ENCODE assay signal across 23 cellular contexts in genomic region chr1:204149107-204149506, GRCh38. TPM values are rescaled to one million over a fixed set of nuclear protein-coding genes. Genes with fewer than 3 reads are reported as not detected.
DNase-seq lines count a peak whose midpoint lies in the region; ATAC-seq and TF ChIP-seq lines count a peak whose summit lies in the region.
"Had no signal": no experiment of that assay in that cellular context is flagged by ENCODE, and none has a peak within 500 bp of the region (broad histone marks: within the 10 kb centered on the region; RNA-seq: fewer than 3 reads in every experiment).

No MANE protein-coding gene starts in this region.

- CTCF ChIA-PET in HCT116 (lab: Charles Lee) (interaction anchor here (4.3 kb wide), 1 partner anchor 13 kb away, joined by 18 read pairs; no protein-coding TSS in a partner anchor), A673 (lab: Charles Lee) (no interaction called here)

- in situ Hi-C loops in T47D (cut with HindIII; ENCODE audit: low pct_unique_long_range_greater_than_20kb, low sequenced_read_pairs) = loop anchor here (25.0 kb wide), 1 partner anchor 287 kb away; the partner anchor contains the start of gene SNRPE

- no peak for TF ChIP-seq POLR2A in HCT116 (IDR thresholded peaks at IDR 0.05; ENCODE audit: borderline replicate concordance, extremely low read depth, insufficient read depth, insufficient read length)
- TF ChIP-seq POLR2A in prostate gland (IDR thresholded peaks at IDR 0.05) = no peak

- RAD21 ChIA-PET in HCT116 (lab: Charles Lee; ENCODE audit: low non-redundant PET in 1 of 2, low total read pairs in 2 of 2, uncharacterized antibody in 2 of 2, unreplicated experiment in 2 of 2) = no interaction called here

- no peak for DNase-seq in CD4-positive, CD25-positive, alpha-beta regulatory T cell
- DNase-seq in HCT116 (ENCODE audit: low read depth, low spot score) (no peak), T47D (ENCODE audit: low read depth in 1 of 2, low spot score in 1 of 2) (peak; percentile 68 to 90), prostate gland (ENCODE audit: low spot score) (peak; percentile 46), A673 (ENCODE audit: low spot score) (no peak), NCI-H524 (lab: John Stamatoyannopoulos, UW) (no peak)
- no peak for DNase-seq in NK-92 treated with Interleukin-12 subunit alpha and Interleukin-12 subunit beta, amount 100 ng/mL, for 24 hours (lab: John Stamatoyannopoulos, UW)
- DNase-seq: activated CD4-positive, alpha-beta T cell treated with anti-CD3 and anti-CD28 coated beads for 1 hour; activated effector memory CD4-positive, alpha-beta T cell treated with anti-CD3 and anti-CD28 coated beads, Interleukin-2, amount 50 U/mL, for 16 hours; adrenal gland; effector CD4-positive, alpha-beta T cell; Karpas-422; NCI-H2081 treated with DMSO at 0.1 percent for 48 hours; NCI-H446; occipital lobe; T-cell had no signal

- H3K9ac ChIP-seq in HCT116 (ENCODE audit: low read length) = no peak overlapping the region

- intact Hi-C loops in HCT116 (cut with micrococcal nuclease) (no loop called here), prostate gland (cut with DNase I) (no loop called here), A673 (cut with micrococcal nuclease; ENCODE audit: unreplicated experiment) (no loop called here)

- H3K4me3 ChIP-seq in CD4-positive, CD25-positive, alpha-beta regulatory T cell (ENCODE audit: low read depth, low read length) = no peak overlapping the region
- H3K4me3 ChIP-seq in HCT116 (replicated peaks in 1 of 2; ENCODE audit: low read depth in 1 of 2, low read length in 2 of 2) (no peak overlapping the region), prostate gland (no peak overlapping the region), A673 (ENCODE audit: low read depth, low read length, poor library complexity, severe bottlenecking) (no peak overlapping the region)
- H3K4me3 ChIP-seq: adrenal gland, SJSA1, smooth muscle cell had no signal

- peaks cover 9% of the 10 kb centered on the region for H3K4me1 ChIP-seq in CD4-positive, CD25-positive, alpha-beta regulatory T cell (ENCODE audit: control insufficient read depth, insufficient read depth, low read length, poor library complexity, severe bottlenecking)
- H3K4me1 ChIP-seq in HCT116 (ENCODE audit: control insufficient read depth in 1 of 2, insufficient read depth in 2 of 2, low read length in 2 of 2) (peaks cover 8 to 27% of the 10 kb centered on the region in 2 experiments), prostate gland (replicated peaks) (peaks cover 3% of the 10 kb centered on the region), A673 (ENCODE audit: insufficient read depth, low read length, poor library complexity, severe bottlenecking) (peaks cover 6% of the 10 kb centered on the region)

- no peak overlapping the region for H3K27ac Mint-ChIP-seq in CD4-positive, CD25-positive, alpha-beta regulatory T cell
- H3K27ac Mint-ChIP-seq: stimulated activated effector memory CD8-positive, alpha-beta T cell treated with anti-CD3 and anti-CD28 coated beads, Interleukin-12 subunit alpha, Interleukin-12 subunit beta, amount 100 ng/mL, for 72 hours had no signal

- H3K79me2 ChIP-seq in HCT116 (ENCODE audit: insufficient read depth, low read length) = no peaks in the 10 kb centered on the region

- TF ChIP-seq CTCF in HCT116 (IDR thresholded peaks at IDR 0.05 in 2 of 3, conservative IDR thresholded peaks at IDR 0.05 in 1 of 3; ENCODE audit: borderline replicate concordance in 1 of 3, insufficient read depth in 1 of 3, low read depth in 2 of 3, low read length in 2 of 3) (no peak), prostate gland (IDR thresholded peaks at IDR 0.05) (no peak), A673 (conservative IDR thresholded peaks at IDR 0.05; ENCODE audit: low read depth, low read length) (no peak)

- POLR2A ChIA-PET in HCT116 (lab: Charles Lee) (no interaction called here), A673 (lab: Charles Lee; ENCODE audit: low non-redundant PET) (no interaction called here)

- H3K36me3 ChIP-seq in CD4-positive, CD25-positive, alpha-beta regulatory T cell (ENCODE audit: control insufficient read depth, insufficient read depth, low read length) = no peaks in the 10 kb centered on the region
- H3K36me3 ChIP-seq in HCT116 (ENCODE audit: control insufficient read depth in 1 of 2, insufficient read depth in 2 of 2, low read length in 2 of 2) = no peaks in the 10 kb centered on the region
- H3K36me3 ChIP-seq in prostate gland = no peaks in the 10 kb centered on the region
- H3K36me3 ChIP-seq in A673 (ENCODE audit: insufficient read depth, low read length, poor library complexity, severe bottlenecking) = no peaks in the 10 kb centered on the region
- H3K36me3 ChIP-seq: adrenal gland had no signal

- no peaks in the 10 kb centered on the region for H3K9me2 ChIP-seq in HCT116 (ENCODE audit: insufficient read depth)

- peaks cover 0 to 2% (median 0%) of the 10 kb centered on the region in 7 donors for H3K9me3 Mint-ChIP-seq in CD4-positive, CD25-positive, alpha-beta regulatory T cell
- H3K9me3 Mint-ChIP-seq: stimulated activated effector memory CD8-positive, alpha-beta T cell treated with anti-CD3 and anti-CD28 coated beads, Interleukin-12 subunit alpha, Interleukin-12 subunit beta, amount 100 ng/mL, for 72 hours; T-cell had no signal

- peak overlapping the region in 3 of 4 donors; percentile 11 to 78 (median 38) for H3K4me3 Mint-ChIP-seq in CD4-positive, CD25-positive, alpha-beta regulatory T cell
- H3K4me3 Mint-ChIP-seq: stimulated activated effector memory CD8-positive, alpha-beta T cell treated with anti-CD3 and anti-CD28 coated beads, Interleukin-12 subunit alpha, Interleukin-12 subunit beta, amount 100 ng/mL, for 72 hours had no signal

- H3K9me3 ChIP-seq in CD4-positive, CD25-positive, alpha-beta regulatory T cell (ENCODE audit: control insufficient read depth in 2 of 2, low read length in 2 of 2) = no peaks in the 10 kb centered on the region
- H3K9me3 ChIP-seq in HCT116 (ENCODE audit: control insufficient read depth in 1 of 2, insufficient read depth in 1 of 2, low read depth in 1 of 2, low read length in 2 of 2) (no peaks in the 10 kb centered on the region), prostate gland (no peaks in the 10 kb centered on the region), A673 (ENCODE audit: low read depth, low read length, poor library complexity, severe bottlenecking) (no peaks in the 10 kb centered on the region)
- H3K9me3 ChIP-seq: adrenal gland, SJSA1 had no signal

- H3K4me2 ChIP-seq in HCT116 (ENCODE audit: low read length) = no peak overlapping the region
- H3K4me2 ChIP-seq: smooth muscle cell had no signal

- no peak overlapping the region for H2AFZ ChIP-seq in HCT116 (ENCODE audit: low read depth, low read length, poor library complexity, severe bottlenecking)

- ATAC-seq in CD4-positive, CD25-positive, alpha-beta regulatory T cell (ENCODE audit: low read depth in 2 of 2) = no peak
- ATAC-seq in HCT116 = no peak
- ATAC-seq: Panc1; stimulated activated effector memory CD8-positive, alpha-beta T cell treated with anti-CD3 and anti-CD28 coated beads, Interleukin-12 subunit alpha, Interleukin-12 subunit beta, amount 100 ng/mL, for 72 hours; T-cell had no signal

- no peak overlapping the region for H3K27ac ChIP-seq in CD4-positive, CD25-positive, alpha-beta regulatory T cell (ENCODE audit: insufficient read depth, low read length, poor library complexity, severe bottlenecking)
- H3K27ac ChIP-seq in HCT116 (ENCODE audit: low read depth, low read length) (no peak overlapping the region), prostate gland (no peak overlapping the region), A673 (ENCODE audit: low read depth, low read length, poor library complexity, severe bottlenecking) (no peak overlapping the region)
- H3K27ac ChIP-seq: SJSA1 had no signal

- TF ChIP-seq RAD21 in HCT116 (IDR thresholded peaks at IDR 0.05; ENCODE audit: low read depth) = no peak

- BruUV-seq in HCT116 (replicated peaks; lab: Mats Ljungman, UMichigan) (TSS peak; percentile 29), A673 (replicated peaks; lab: Mats Ljungman, UMichigan) (no TSS peak)

- no peaks in the 10 kb centered on the region for H4K20me1 ChIP-seq in HCT116 (ENCODE audit: insufficient read depth)

- H3K4me1 Mint-ChIP-seq in CD4-positive, CD25-positive, alpha-beta regulatory T cell = peaks cover 0 to 18% (median 4%) of the 10 kb centered on the region in 4 donors

- no peaks in the 10 kb centered on the region for H3K27me3 ChIP-seq in CD4-positive, CD25-positive, alpha-beta regulatory T cell (ENCODE audit: control insufficient read depth, insufficient read depth, low read length)
- H3K27me3 ChIP-seq in HCT116 (ENCODE audit: insufficient read depth, low read length) (no peaks in the 10 kb centered on the region), prostate gland (replicated peaks; ENCODE audit: insufficient read depth) (no peaks in the 10 kb centered on the region), A673 (replicated peaks; ENCODE audit: insufficient read depth, low read depth, low read length, poor library complexity) (no peaks in the 10 kb centered on the region)
- H3K27me3 ChIP-seq: adrenal gland, SJSA1 had no signal

- H3K27me3 Mint-ChIP-seq in CD4-positive, CD25-positive, alpha-beta regulatory T cell = peaks cover 22% of the 10 kb centered on the region

- H3K36me3 Mint-ChIP-seq in CD4-positive, CD25-positive, alpha-beta regulatory T cell = no peaks in the 10 kb centered on the region
- H3K36me3 Mint-ChIP-seq: T-cell had no signal

- 57% methylated on average over 2 of the region's 2 CpGs for WGBS in prostate gland

TF ChIP-seq in HCT116, 20 proteins besides CTCF, POLR2A, EP300 and RAD21 (continues in another document):
- TF ChIP-seq SP1 (IDR thresholded peaks at IDR 0.05; ENCODE audit: low read depth) (no peak), TCF7L2 (IDR thresholded peaks at IDR 0.05; ENCODE audit: borderline replicate concordance, extremely low read depth, insufficient read depth, insufficient read length) (no peak), ELF1 (IDR thresholded peaks at IDR 0.05; ENCODE audit: borderline replicate concordance, low read depth) (no peak)

RNA-seq across cellular contexts. Expression of gene ETNK2, which starts 2.7 kb away (rescaled TPM):
- 3.0 TPM for total RNA-seq in CD4-positive, CD25-positive, alpha-beta regulatory T cell
- polyA plus RNA-seq in CD4-positive, CD25-positive, alpha-beta regulatory T cell = 1 to 10 TPM in 2 of 4 donors, under 1 TPM in 2; 0.55 to 1.7 (median 1.1) TPM
- total RNA-seq in HCT116 (2021; ENCODE audit: unreplicated experiment) (16.1 TPM), prostate gland (10 to 100 TPM; 25.3 to 84.5 TPM), A673 (2021) (7.3 and 8.3 TPM in 2 replicates)
- polyA plus RNA-seq in HCT116 (2012) = 17.3 and 20.5 TPM in 2 replicates

RNA-seq across cellular contexts. Expression of gene REN, which starts 17.0 kb away (rescaled TPM):
- not detected for total RNA-seq in CD4-positive, CD25-positive, alpha-beta regulatory T cell
- not detected for polyA plus RNA-seq in CD4-positive, CD25-positive, alpha-beta regulatory T cell
- total RNA-seq in HCT116 (2021; ENCODE audit: unreplicated experiment) = 0.47 TPM
- polyA plus RNA-seq in HCT116 (2012) = 0.39 and 0.56 TPM in 2 replicates
- total RNA-seq in prostate gland = under 1 TPM in 1 of 2 donors, not detected in 1; 0.36 TPM
- total RNA-seq in A673 (2021) = not detected in 2 replicates
- total RNA-seq: lung microvascular endothelial cell, occipital lobe, renal cortical epithelial cell, SJSA1, smooth muscle cell, T-cell, temporal lobe had no signal
- polyA plus RNA-seq: smooth muscle cell had no signal

RNA-seq across cellular contexts. Expression of gene KISS1, which starts 47.2 kb away (rescaled TPM):
- 0.59 TPM for total RNA-seq in CD4-positive, CD25-positive, alpha-beta regulatory T cell
- polyA plus RNA-seq in CD4-positive, CD25-positive, alpha-beta regulatory T cell = not detected
- 1.3 TPM for total RNA-seq in HCT116 (2021; ENCODE audit: unreplicated experiment)
- polyA plus RNA-seq in HCT116 (2012) = 0.30 and 0.73 TPM in 2 replicates
- 1 to 10 TPM in 1 of 2 donors, not detected in 1; 6.0 TPM for total RNA-seq in prostate gland
- not detected in 2 replicates for total RNA-seq in A673 (2021)
- total RNA-seq: adrenal gland, occipital lobe, renal cortical epithelial cell, T-cell, temporal lobe had no signal

Comparison
In these comparisons a context has a peak if more than half of its experiments do, and no peak if none do; other contexts are left out.
1. DNase-seq: peak in T47D (2 of 2) and prostate gland (single experiment); none in CD4-positive, CD25-positive, alpha-beta regulatory T cell (0 of 3), HCT116 (single experiment), A673 (single experiment), NK-92 treated with Interleukin-12 subunit alpha and Interleukin-12 subunit beta, amount 100 ng/mL, for 24 hours (single experiment) and NCI-H524 (0 of 2).